1 cellular context compared by ENCODE assay signal in the genomic region with DNA sequence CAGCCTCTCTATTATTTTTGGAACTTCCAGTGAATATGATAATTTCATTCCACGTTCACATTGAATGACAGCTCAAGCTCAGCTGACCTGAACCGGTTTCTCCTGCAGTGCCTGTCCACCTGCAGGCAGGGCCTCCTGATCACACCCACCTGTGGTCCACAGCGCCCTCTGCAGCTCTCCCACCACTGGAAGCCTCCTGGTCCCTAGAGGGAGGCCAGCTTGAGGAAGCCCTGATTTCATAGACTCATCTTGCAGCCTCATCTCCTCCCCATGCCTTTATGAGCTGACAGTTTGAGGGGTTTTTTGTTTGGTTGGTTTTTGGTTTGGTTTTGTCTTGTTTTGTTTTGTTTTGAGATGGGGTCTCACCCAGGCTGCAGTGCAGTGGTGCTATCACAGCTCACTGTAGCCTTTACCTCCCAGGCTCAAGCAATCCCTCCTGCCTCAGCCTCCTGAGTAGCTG.
TF ChIP-seq lines count a peak whose summit lies in the region.

No MANE protein-coding gene starts in this region.

TF ChIP-seq in HepG2, 621 proteins besides CTCF, POLR2A, EP300 and RAD21 (continued from another document):
- no peak for TF ChIP-seq ZNF280B (CRISPR knock-in tag; IDR thresholded peaks at IDR 0.05; ENCODE audit: borderline replicate concordance)
- TF ChIP-seq ZNF788 (CRISPR knock-in tag; IDR thresholded peaks at IDR 0.05; ENCODE audit: borderline replicate concordance), result no peak; the same call in 1 of the 2 replicates
- TF ChIP-seq SAFB2 (CRISPR knock-in tag; IDR thresholded peaks at IDR 0.05; ENCODE audit: borderline replicate concordance, low read depth), result no peak
- TF ChIP-seq FOXA3 (CRISPR knock-in tag; IDR thresholded peaks at IDR 0.05), result peak; percentile 29; the same call in 1 of the 2 replicates
- no peak for TF ChIP-seq ZNF891 (CRISPR knock-in tag; IDR thresholded peaks at IDR 0.05)
- TF ChIP-seq HDAC6 (IDR thresholded peaks at IDR 0.05; ENCODE audit: low read depth, low read length), result no peak
- TF ChIP-seq, protein P1, sequence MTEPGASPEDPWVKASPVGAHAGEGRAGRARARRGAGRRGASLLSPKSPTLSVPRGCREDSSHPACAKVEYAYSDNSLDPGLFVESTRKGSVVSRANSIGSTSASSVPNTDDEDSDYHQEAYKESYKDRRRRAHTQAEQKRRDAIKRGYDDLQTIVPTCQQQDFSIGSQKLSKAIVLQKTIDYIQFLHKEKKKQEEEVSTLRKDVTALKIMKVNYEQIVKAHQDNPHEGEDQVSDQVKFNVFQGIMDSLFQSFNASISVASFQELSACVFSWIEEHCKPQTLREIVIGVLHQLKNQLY (CRISPR knock-in tag; IDR thresholded peaks at IDR 0.05), result no peak
- peak; percentile 38; the same call in 1 of the 2 replicates for TF ChIP-seq ARID5B (CRISPR knock-in tag; IDR thresholded peaks at IDR 0.05)
- no peak for TF ChIP-seq ZSCAN30 (CRISPR knock-in tag; IDR thresholded peaks at IDR 0.05)
- peak; percentile 72 for TF ChIP-seq ZNF770 (CRISPR knock-in tag; IDR thresholded peaks at IDR 0.05)
- no peak for TF ChIP-seq ZKSCAN8 (CRISPR knock-in tag; IDR thresholded peaks at IDR 0.05; ENCODE audit: borderline replicate concordance)
- TF ChIP-seq SRSF4 (IDR thresholded peaks at IDR 0.05; ENCODE audit: low read depth, low read length, poor library complexity, severe bottlenecking), result no peak
- TF ChIP-seq FOSL2 (CRISPR knock-in tag; IDR thresholded peaks at IDR 0.05), result peak; percentile 49
- TF ChIP-seq GATAD2A (CRISPR knock-in tag; IDR thresholded peaks at IDR 0.05), result peak; percentile 55
- TF ChIP-seq, protein P2, sequence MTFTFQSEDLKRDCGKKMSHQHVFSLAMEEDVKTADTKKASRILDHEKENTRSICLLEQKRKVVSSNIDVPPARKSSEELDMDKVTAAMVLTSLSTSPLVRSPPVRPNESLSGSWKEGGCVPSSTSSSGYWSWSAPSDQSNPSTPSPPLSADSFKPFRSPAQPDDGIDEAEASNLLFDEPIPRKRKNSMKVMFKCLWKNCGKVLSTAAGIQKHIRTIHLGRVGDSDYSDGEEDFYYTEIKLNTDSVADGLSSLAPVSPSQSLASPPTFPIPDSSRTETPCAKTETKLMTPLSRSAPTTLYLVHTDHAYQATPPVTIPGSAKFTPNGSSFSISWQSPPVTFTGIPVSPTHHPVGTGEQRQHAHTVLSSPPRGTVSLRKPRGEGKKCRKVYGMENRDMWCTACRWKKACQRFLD (CRISPR knock-in tag; IDR thresholded peaks at IDR 0.05; ENCODE audit: borderline replicate concordance), result no peak
- TF ChIP-seq ZBTB37 (CRISPR knock-in tag; IDR thresholded peaks at IDR 0.05), result no peak
- TF ChIP-seq ZNF264 (CRISPR knock-in tag; IDR thresholded peaks at IDR 0.05), result no peak
- TF ChIP-seq DDIT3 (CRISPR knock-in tag; IDR thresholded peaks at IDR 0.05), result no peak
- TF ChIP-seq SYNCRIP (IDR thresholded peaks at IDR 0.05; ENCODE audit: insufficient read depth, low read depth, low read length), result no peak
